In the genomic region with DNA sequence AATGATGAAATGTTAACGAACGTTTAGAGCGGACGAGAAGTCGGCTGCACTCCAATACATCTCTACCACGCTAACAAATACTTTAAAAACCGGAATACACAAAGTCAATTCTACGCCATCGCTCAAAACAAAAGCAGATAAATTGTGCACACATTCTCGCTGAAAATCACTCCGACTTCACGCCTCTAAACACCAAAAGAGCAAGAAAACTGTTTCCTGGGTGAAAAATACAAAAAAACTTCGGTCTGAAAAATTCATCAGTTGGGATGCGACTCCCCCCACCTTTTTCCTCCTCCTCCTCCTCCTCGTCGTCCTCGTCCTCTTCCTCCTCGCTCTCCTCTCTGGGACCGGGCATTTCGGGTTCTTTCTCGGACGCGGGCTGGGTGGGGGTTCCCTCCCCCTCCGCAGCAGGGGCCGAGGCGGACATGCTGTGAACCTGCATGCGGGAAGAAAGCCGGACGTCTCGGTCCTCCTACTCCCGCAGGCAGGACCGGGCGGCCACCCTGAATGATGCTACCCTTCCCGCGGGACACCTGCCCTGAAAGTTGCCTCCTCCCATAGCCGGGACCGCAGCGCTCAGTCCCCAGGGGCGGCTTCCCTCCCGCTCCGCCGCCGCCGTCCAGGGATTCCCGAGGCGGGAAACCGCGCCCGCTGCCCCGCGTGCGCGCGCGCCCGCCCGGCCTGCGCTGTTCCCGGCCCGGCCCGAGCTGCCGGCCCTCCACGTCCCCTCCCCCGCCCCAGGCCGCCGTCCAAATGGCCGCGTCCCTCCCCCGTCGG, we compare ENCODE assay signal across 8 cellular contexts. TPM values are rescaled to one million over a fixed set of nuclear protein-coding genes. Genes with fewer than 3 reads are reported as not detected.
A peak's percentile ranks its signal among the peaks of the same experiment; 100 is the strongest.
DNase-seq lines count a peak whose midpoint lies in the region; ATAC-seq and TF ChIP-seq lines count a peak whose summit lies in the region.

No MANE protein-coding gene starts in this region.

- H3K4me3 Mint-ChIP-seq in activated naive CD4-positive, alpha-beta T cell treated with anti-CD3 and anti-CD28 coated beads, Interleukin-2, amount 10 ng/mL, durations not matched to agents 7 days and 5 days: peak overlapping the region; percentile 94
- peak overlapping the region; percentile 96 for H3K4me3 Mint-ChIP-seq in neural progenitor cell

- peak; percentile 3 for ATAC-seq in HG02870 (IDR thresholded peaks at IDR 0.05; ENCODE audit: unreplicated experiment)
- no peak for ATAC-seq in GM18519 (IDR thresholded peaks at IDR 0.05; ENCODE audit: low FRiP score, unreplicated experiment)

- no peaks in the 10 kb centered on the region for H3K9me3 ChIP-seq in neural progenitor cell (ENCODE audit: low read depth)

- DNase-seq in activated gamma-delta T cell (lab: John Stamatoyannopoulos, UW) (peak; percentile 37), activated gamma-delta T cell treated with Interleukin-2 at 50 U/mL for 16 hours (no peak), NCI-H510A treated with DMSO at 0.1 percent for 48 hours (lab: John Stamatoyannopoulos, UW) (peak; percentile 16), globus pallidus (ENCODE audit: low spot score) (peak; percentile 76), neural progenitor cell (ENCODE audit: low spot score) (no peak)
- peak; percentile 52 for DNase-seq in activated naive CD4-positive, alpha-beta T cell treated with anti-CD3 and anti-CD28 coated beads, Interleukin-2, amount 10 ng/mL, durations not matched to agents 7 days and 5 days

- H3K27ac Mint-ChIP-seq in activated naive CD4-positive, alpha-beta T cell treated with anti-CD3 and anti-CD28 coated beads, Interleukin-2, amount 10 ng/mL, durations not matched to agents 7 days and 5 days: peak overlapping the region; percentile 98
- H3K27ac Mint-ChIP-seq in neural progenitor cell: peak overlapping the region; percentile 93

- no peaks in the 10 kb centered on the region for H3K9me3 Mint-ChIP-seq in activated naive CD4-positive, alpha-beta T cell treated with anti-CD3 and anti-CD28 coated beads, Interleukin-2, amount 10 ng/mL, durations not matched to agents 7 days and 5 days
- peaks cover 2% of the 10 kb centered on the region for H3K9me3 Mint-ChIP-seq in neural progenitor cell

- peaks cover 28% of the 10 kb centered on the region for H3K4me1 ChIP-seq in neural progenitor cell

- H3K9ac ChIP-seq in neural progenitor cell: peak overlapping the region; percentile 98

- H3K4me3 ChIP-seq in neural progenitor cell: peak overlapping the region; percentile 97

- H3K36me3 Mint-ChIP-seq in activated naive CD4-positive, alpha-beta T cell treated with anti-CD3 and anti-CD28 coated beads, Interleukin-2, amount 10 ng/mL, durations not matched to agents 7 days and 5 days: peaks cover 43% of the 10 kb centered on the region
- H3K36me3 Mint-ChIP-seq in neural progenitor cell: peaks cover 34% of the 10 kb centered on the region

- peaks cover 67% of the 10 kb centered on the region for H3K79me2 ChIP-seq in neural progenitor cell (ENCODE audit: low read depth)

- no peaks in the 10 kb centered on the region for H3K27me3 ChIP-seq in neural progenitor cell

- no peaks in the 10 kb centered on the region for H3K27me3 Mint-ChIP-seq in activated naive CD4-positive, alpha-beta T cell treated with anti-CD3 and anti-CD28 coated beads, Interleukin-2, amount 10 ng/mL, durations not matched to agents 7 days and 5 days
- H3K27me3 Mint-ChIP-seq in neural progenitor cell (ENCODE audit: insufficient read depth, low read depth): peaks cover 7% of the 10 kb centered on the region

- H2AFZ ChIP-seq in neural progenitor cell (replicated peaks): peak overlapping the region; percentile 97

- H3K4me1 Mint-ChIP-seq in activated naive CD4-positive, alpha-beta T cell treated with anti-CD3 and anti-CD28 coated beads, Interleukin-2, amount 10 ng/mL, durations not matched to agents 7 days and 5 days: peaks cover 50% of the 10 kb centered on the region
- H3K4me1 Mint-ChIP-seq in neural progenitor cell: peaks cover 26% of the 10 kb centered on the region

- peak overlapping the region; percentile 91 for H3K4me2 ChIP-seq in neural progenitor cell

- H3F3A ChIP-seq in neural progenitor cell (ENCODE audit: low read depth): peaks cover 28% of the 10 kb centered on the region

- peaks cover 49% of the 10 kb centered on the region for H4K20me1 ChIP-seq in neural progenitor cell (ENCODE audit: low read depth)

- H3K36me3 ChIP-seq in neural progenitor cell: peaks cover 7% of the 10 kb centered on the region

- CTCF ChIA-PET in activated naive CD4-positive, alpha-beta T cell treated with anti-CD3 and anti-CD28 coated beads, Interleukin-2, amount 10 ng/mL, durations not matched to agents 7 days and 5 days (lab: Charles Lee): no interaction called here

- H3K27ac ChIP-seq in neural progenitor cell: peak overlapping the region; percentile 98

- no peak for TF ChIP-seq CTCF in neural progenitor cell (IDR thresholded peaks at IDR 0.05)

RNA-seq across cellular contexts. Expression of a gene that starts 0.6 kb away (rescaled TPM):
- 334 and 501 TPM in 2 replicates for total RNA-seq in neural progenitor cell (ENCODE audit: low replicate concordance)

Comparison
In these comparisons a context has a peak if more than half of its experiments do, and no peak if none do; other contexts are left out.
1. DNase-seq: peak in activated gamma-delta T cell (single experiment), NCI-H510A treated with DMSO at 0.1 percent for 48 hours (single experiment), activated naive CD4-positive, alpha-beta T cell treated with anti-CD3 and anti-CD28 coated beads, Interleukin-2, amount 10 ng/mL, durations not matched to agents 7 days and 5 days (single experiment) and globus pallidus (single experiment); none in activated gamma-delta T cell treated with Interleukin-2 at 50 U/mL for 16 hours (single experiment) and neural progenitor cell (single experiment).